Comparison of ENCODE assay signal across 21 cellular contexts in the genomic region with DNA sequence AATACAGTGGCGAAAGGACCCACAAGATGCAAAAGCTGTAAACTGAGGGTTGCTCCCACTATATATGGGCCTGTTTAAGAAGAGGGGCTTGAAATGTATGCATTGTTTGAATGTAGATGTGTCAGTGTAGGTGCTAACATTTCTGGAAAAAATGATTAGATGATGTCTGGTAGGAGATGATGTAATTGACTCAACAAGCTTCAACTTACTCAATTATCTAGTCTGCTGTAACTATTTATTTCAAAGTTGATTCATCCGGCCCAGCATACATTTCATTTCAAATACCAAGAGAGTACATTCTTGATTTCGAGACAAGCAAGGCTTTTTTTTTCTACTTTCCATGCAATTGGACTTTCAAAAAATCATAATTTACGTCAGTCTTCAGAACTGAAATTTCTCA. TPM values are rescaled to one million over a fixed set of nuclear protein-coding genes. Genes with fewer than 3 reads are reported as not detected.
"Had no signal": no experiment of that assay in that cellular context is flagged by ENCODE, and none has a peak within 500 bp of the region (broad histone marks: within the 10 kb centered on the region; RNA-seq: fewer than 3 reads in every experiment).

No MANE protein-coding gene starts in this region.

- ATAC-seq: stimulated activated naive B cell treated with anti-CD40 and anti-IgM and Interleukin-4, amounts not matched to agents 10 μg/mL and 1 μg/mL and 100 μg/mL, for 72 hours; WTC11 had no signal

- H3K4me3 Mint-ChIP-seq: activated CD4-positive, alpha-beta T cell treated with anti-CD3 and anti-CD28 coated beads, Interleukin-2, amount 10 ng/mL, durations not matched to agents 7 days and 5 days; nephron; stimulated activated naive B cell treated with anti-CD40 and anti-IgM and Interleukin-4, amounts not matched to agents 10 μg/mL and 1 μg/mL and 100 μg/mL, for 72 hours; T-helper 2 cell treated with Interferon-gamma antibody and Interleukin-4, amounts not matched to agents 5 μg/mL and 100 μg/mL, for 36 hours; WTC11 had no signal

- H3K27me3 ChIP-seq: cardiac muscle cell, sigmoid colon, tibial artery had no signal

- DNase-seq: activated CD4-positive, alpha-beta T cell treated with anti-CD3 and anti-CD28 coated beads, Interleukin-2, amount 10 ng/mL, durations not matched to agents 7 days and 5 days; activated effector memory CD4-positive, alpha-beta T cell treated with Interleukin-2 at 50 U/mL for 16 hours; activated naive CD4-positive, alpha-beta T cell treated with anti-CD3 and anti-CD28 coated beads, Interleukin-2, amount 50 U/mL, for 16 hours; amniotic stem cell; dermis blood vessel endothelial cell; foreskin fibroblast; mesendoderm; nucleus accumbens; sigmoid colon; stimulated activated CD4-positive, alpha-beta T cell treated with anti-CD3 and anti-CD28 coated beads, Interleukin-4, amount 100 ng/mL, for 24 hours; stimulated activated naive B cell treated with anti-CD40 and anti-IgM and Interleukin-4, amounts not matched to agents 10 μg/mL and 1 μg/mL and 100 μg/mL, for 72 hours; substantia nigra; tibial artery had no signal

- H3K4me1 ChIP-seq: sigmoid colon had no signal

- H3K27ac Mint-ChIP-seq: activated CD4-positive, alpha-beta T cell treated with anti-CD3 and anti-CD28 coated beads, Interleukin-2, amount 10 ng/mL, durations not matched to agents 7 days and 5 days; nephron; stimulated activated naive B cell treated with anti-CD40 and anti-IgM and Interleukin-4, amounts not matched to agents 10 μg/mL and 1 μg/mL and 100 μg/mL, for 72 hours; T-helper 2 cell treated with Interferon-gamma antibody and Interleukin-4, amounts not matched to agents 5 μg/mL and 100 μg/mL, for 36 hours; WTC11 had no signal

- H3K36me3 ChIP-seq: cardiac muscle cell, sigmoid colon, tibial artery had no signal

- H3K27me3 Mint-ChIP-seq: stimulated activated naive B cell treated with anti-CD40 and anti-IgM and Interleukin-4, amounts not matched to agents 10 μg/mL and 1 μg/mL and 100 μg/mL, for 72 hours had no signal

- H3K27ac ChIP-seq: cardiac muscle cell, sigmoid colon, SK-N-MC, tibial artery had no signal

- H3K9me3 ChIP-seq: sigmoid colon, tibial artery had no signal

- H3K36me3 Mint-ChIP-seq: WTC11 had no signal

- H3K4me1 Mint-ChIP-seq: activated CD4-positive, alpha-beta T cell treated with anti-CD3 and anti-CD28 coated beads, Interleukin-2, amount 10 ng/mL, durations not matched to agents 7 days and 5 days; WTC11 had no signal

- H3K9me3 Mint-ChIP-seq: activated CD4-positive, alpha-beta T cell treated with anti-CD3 and anti-CD28 coated beads, Interleukin-2, amount 10 ng/mL, durations not matched to agents 7 days and 5 days; nephron; T-helper 2 cell treated with Interferon-gamma antibody and Interleukin-4, amounts not matched to agents 5 μg/mL and 100 μg/mL, for 36 hours had no signal

- H3K4me3 ChIP-seq: cardiac muscle cell, sigmoid colon, SK-N-MC, tibial artery had no signal

RNA-seq across cellular contexts. Expression of gene ENAM, which starts 9.3 kb away (rescaled TPM):
- total RNA-seq: activated CD8-positive, alpha-beta memory T cell treated with anti-CD3 and anti-CD28 coated beads for 36 hours; cardiac muscle cell; dermis blood vessel endothelial cell; glomerular endothelial cell; WTC11 had no signal
- polyA plus RNA-seq: cardiac muscle cell, sigmoid colon had no signal

RNA-seq across cellular contexts. Expression of gene AMBN, which starts 27.2 kb away (rescaled TPM):
- total RNA-seq: activated CD4-positive, alpha-beta T cell treated with anti-CD3 and anti-CD28 coated beads, Interleukin-2, amount 10 ng/mL, durations not matched to agents 7 days and 5 days; activated CD8-positive, alpha-beta memory T cell treated with anti-CD3 and anti-CD28 coated beads for 36 hours; cardiac muscle cell; dermis blood vessel endothelial cell; glomerular endothelial cell; sigmoid colon; urinary bladder; WTC11 had no signal
- polyA plus RNA-seq: cardiac muscle cell, sigmoid colon, urinary bladder had no signal

RNA-seq across cellular contexts. Expression of gene JCHAIN, which starts 47.0 kb away (rescaled TPM):
- total RNA-seq: activated CD8-positive, alpha-beta memory T cell treated with anti-CD3 and anti-CD28 coated beads for 36 hours; cardiac muscle cell; dermis blood vessel endothelial cell; glomerular endothelial cell had no signal
- polyA plus RNA-seq: cardiac muscle cell had no signal
